ENCODE assay signal across 11 cellular contexts in genomic region chr1:234206651-234207284, GRCh38.
DNase-seq lines count a peak whose midpoint lies in the region; ATAC-seq and TF ChIP-seq lines count a peak whose summit lies in the region.
"Had no signal": no experiment of that assay in that cellular context is flagged by ENCODE, and none has a peak within 500 bp of the region (broad histone marks: within the 10 kb centered on the region; RNA-seq: fewer than 3 reads in every experiment).

No MANE protein-coding gene starts in this region.

- peaks cover 11% of the 10 kb centered on the region for H3K9me3 Mint-ChIP-seq in chondrocyte (ENCODE audit: low read depth)
- H3K9me3 Mint-ChIP-seq: activated naive CD4-positive, alpha-beta T cell treated with anti-CD3 and anti-CD28 coated beads, Interleukin-2, amount 50 U/mL, for 24 hours had no signal

- DNase-seq in Daoy (ENCODE audit: low read depth): peak; percentile 95
- peak; percentile 30 for DNase-seq in NCI-H69 (lab: John Stamatoyannopoulos, UW)
- no peak for DNase-seq in chondrocyte (ENCODE audit: low spot score)
- DNase-seq in myocyte (ENCODE audit: low read depth): peak; percentile 61
- no peak for DNase-seq in nucleus accumbens (lab: John Stamatoyannopoulos, UW)
- DNase-seq in NCI-H2081 (lab: John Stamatoyannopoulos, UW): no peak
- no peak for DNase-seq in activated naive CD4-positive, alpha-beta T cell treated with anti-CD3 and anti-CD28 coated beads, Interleukin-2, amount 50 U/mL, for 16 hours
- DNase-seq: activated CD4-positive, alpha-beta T cell treated with anti-CD3 and anti-CD28 coated beads for 1 hour; COR-L47 had no signal

- no peak for TF ChIP-seq CTCF in chondrocyte (IDR thresholded peaks at IDR 0.05)

- H3K36me3 Mint-ChIP-seq in chondrocyte (ENCODE audit: low read depth): no peaks in the 10 kb centered on the region
- H3K36me3 Mint-ChIP-seq: activated naive CD4-positive, alpha-beta T cell treated with anti-CD3 and anti-CD28 coated beads, Interleukin-2, amount 50 U/mL, for 24 hours had no signal

- no peak for ATAC-seq in GM18909 (IDR thresholded peaks at IDR 0.05; ENCODE audit: poor library complexity, unreplicated experiment)

- H3K27ac Mint-ChIP-seq in chondrocyte (ENCODE audit: unreplicated experiment): peak overlapping the region; percentile 41
- H3K27ac Mint-ChIP-seq: activated naive CD4-positive, alpha-beta T cell treated with anti-CD3 and anti-CD28 coated beads, Interleukin-2, amount 50 U/mL, for 24 hours had no signal

- H3K4me1 Mint-ChIP-seq in chondrocyte (ENCODE audit: low read depth): peaks cover 7% of the 10 kb centered on the region
- H3K4me1 Mint-ChIP-seq: activated naive CD4-positive, alpha-beta T cell treated with anti-CD3 and anti-CD28 coated beads, Interleukin-2, amount 50 U/mL, for 24 hours had no signal

- no peak overlapping the region for H3K4me3 Mint-ChIP-seq in chondrocyte (ENCODE audit: unreplicated experiment)
- H3K4me3 Mint-ChIP-seq: activated naive CD4-positive, alpha-beta T cell treated with anti-CD3 and anti-CD28 coated beads, Interleukin-2, amount 50 U/mL, for 24 hours had no signal

- H3K27me3 Mint-ChIP-seq in chondrocyte (ENCODE audit: low read depth): peaks cover 8% of the 10 kb centered on the region
- H3K27me3 Mint-ChIP-seq: activated naive CD4-positive, alpha-beta T cell treated with anti-CD3 and anti-CD28 coated beads, Interleukin-2, amount 50 U/mL, for 24 hours had no signal

Comparison
In these comparisons a context has a peak if more than half of its experiments do, and no peak if none do; other contexts are left out.
1. DNase-seq: peak in Daoy (single experiment), NCI-H69 (single experiment) and myocyte (single experiment); none in chondrocyte (single experiment), nucleus accumbens (0 of 56), NCI-H2081 (0 of 2) and activated naive CD4-positive, alpha-beta T cell treated with anti-CD3 and anti-CD28 coated beads, Interleukin-2, amount 50 U/mL, for 16 hours (single experiment).